ENCODE assay signal across 10 cellular contexts in genomic region chr7:69701241-69701741, GRCh38.
DNase-seq lines count a peak whose midpoint lies in the region; TF ChIP-seq lines count a peak whose summit lies in the region.
"Had no signal": no experiment of that assay in that cellular context is flagged by ENCODE, and none has a peak within 500 bp of the region (broad histone marks: within the 10 kb centered on the region; RNA-seq: fewer than 3 reads in every experiment).

No MANE protein-coding gene starts in this region.

- H3K36me3 ChIP-seq in BLaER1 treated with 17β-estradiol and CSF1 and Interleukin-3, amounts not matched to agents 10 nM and 100 nM, result no peaks in the 10 kb centered on the region
- H3K36me3 ChIP-seq in tibial artery, result no peaks in the 10 kb centered on the region

- no peaks in the 10 kb centered on the region for H3K36me3 Mint-ChIP-seq in glutamatergic neuron (ENCODE audit: unreplicated experiment)
- H3K36me3 Mint-ChIP-seq: CD8-positive, alpha-beta T cell had no signal

- no peak for TF ChIP-seq CTCF in glutamatergic neuron (IDR thresholded peaks at IDR 0.05; ENCODE audit: partially characterized antibody, unreplicated experiment)
- TF ChIP-seq CTCF in tibial artery (IDR thresholded peaks at IDR 0.05), result no peak

- peaks cover 72% of the 10 kb centered on the region for H3K4me1 Mint-ChIP-seq in glutamatergic neuron (ENCODE audit: low read depth, unreplicated experiment)

- H3K9ac ChIP-seq in BLaER1 treated with 17β-estradiol and CSF1 and Interleukin-3, amounts not matched to agents 10 nM and 100 nM, result no peak overlapping the region

- peaks cover 1% of the 10 kb centered on the region for H3K27me3 Mint-ChIP-seq in glutamatergic neuron (ENCODE audit: unreplicated experiment)

- peaks cover 26 to 73% (median 60%) of the 10 kb centered on the region in 10 experiments for H3K4me1 ChIP-seq in BLaER1 treated with 17β-estradiol and CSF1 and Interleukin-3, amounts not matched to agents 10 nM and 100 nM
- H3K4me1 ChIP-seq in tibial artery, result no peaks in the 10 kb centered on the region

- H3K27ac Mint-ChIP-seq in glutamatergic neuron (ENCODE audit: unreplicated experiment), result peak overlapping the region; percentile 25
- H3K27ac Mint-ChIP-seq: CD8-positive, alpha-beta T cell; H9 had no signal

- H3K27me3 ChIP-seq in BLaER1 treated with 17β-estradiol and CSF1 and Interleukin-3, amounts not matched to agents 10 nM and 100 nM, result no peaks in the 10 kb centered on the region
- H3K27me3 ChIP-seq in tibial artery, result no peaks in the 10 kb centered on the region

- DNase-seq in DMS79 treated with DMSO at 0.1 percent for 48 hours (lab: John Stamatoyannopoulos, UW) (peak; percentile 60), glutamatergic neuron (no peak), NCI-H1092 treated with DMSO at 0.1 percent for 48 hours (lab: John Stamatoyannopoulos, UW) (no peak), T-helper 2 cell (no peak), tibial artery (no peak)
- DNase-seq: AML-193; Calu3; CD8-positive, alpha-beta T cell; H9 had no signal

- peaks cover 6 to 74% (median 40%) of the 10 kb centered on the region in 11 experiments; a peak in 16 of 22 replicates for H4K20me1 ChIP-seq in BLaER1 treated with 17β-estradiol and CSF1 and Interleukin-3, amounts not matched to agents 10 nM and 100 nM

- H3K4me3 ChIP-seq in BLaER1 treated with 17β-estradiol and CSF1 and Interleukin-3, amounts not matched to agents 10 nM and 100 nM, result no peak overlapping the region
- H3K4me3 ChIP-seq in tibial artery, result no peak overlapping the region

- no peak overlapping the region for H3K27ac ChIP-seq in BLaER1 treated with 17β-estradiol and CSF1 and Interleukin-3, amounts not matched to agents 10 nM and 100 nM
- no peak overlapping the region for H3K27ac ChIP-seq in tibial artery

- peaks cover 0 to 5% (median 0%) of the 10 kb centered on the region in 11 experiments; a peak in 4 of 22 replicates for H3K9me3 ChIP-seq in BLaER1 treated with 17β-estradiol and CSF1 and Interleukin-3, amounts not matched to agents 10 nM and 100 nM (replicated peaks in 1 of 11)
- no peaks in the 10 kb centered on the region for H3K9me3 ChIP-seq in tibial artery

- H3K4me2 ChIP-seq in BLaER1 treated with 17β-estradiol and CSF1 and Interleukin-3, amounts not matched to agents 10 nM and 100 nM, result peak overlapping the region in 7 of 11 experiments; percentile 12 to 58 (median 36); a peak in 9 of 22 replicates

- no peaks in the 10 kb centered on the region for H3K9me3 Mint-ChIP-seq in glutamatergic neuron (ENCODE audit: unreplicated experiment)
- H3K9me3 Mint-ChIP-seq: CD8-positive, alpha-beta T cell; H9 had no signal

- no peak overlapping the region for H3K4me3 Mint-ChIP-seq in glutamatergic neuron (ENCODE audit: unreplicated experiment)
- H3K4me3 Mint-ChIP-seq: CD8-positive, alpha-beta T cell; H9 had no signal

- intact Hi-C loops in tibial artery (cut with DNase I; ENCODE audit: low total_unique reads), result no loop called here
